11 cellular contexts compared by ENCODE assay signal in genomic region chr19:10975374-10976036, GRCh38. TPM values are rescaled to one million over a fixed set of nuclear protein-coding genes. Genes with fewer than 3 reads are reported as not detected.
A peak's percentile ranks its signal among the peaks of the same experiment; 100 is the strongest.
DNase-seq lines count a peak whose midpoint lies in the region; ATAC-seq and TF ChIP-seq lines count a peak whose summit lies in the region.
"Had no signal": no experiment of that assay in that cellular context is flagged by ENCODE, and none has a peak within 500 bp of the region (broad histone marks: within the 10 kb centered on the region; RNA-seq: fewer than 3 reads in every experiment).

No MANE protein-coding gene starts in this region.

- H3K9me3 ChIP-seq in adrenal gland (replicated peaks in 1 of 3) = no peaks in the 10 kb centered on the region
- no peaks in the 10 kb centered on the region for H3K9me3 ChIP-seq in psoas muscle

- intact Hi-C loops in adrenal gland (cut with DNase I) = no loop called here
- intact Hi-C loops in left ventricle myocardium superior (cut with micrococcal nuclease) = no loop called here
- intact Hi-C loops in psoas muscle (cut with DNase I) = loop anchor here in 1 of 2 donors (2.0 kb wide), 1 partner anchor 15 kb away; the partner anchor contains the start of gene SMARCA4

- TF ChIP-seq CTCF in BJ (IDR thresholded peaks at IDR 0.05; ENCODE audit: insufficient read depth, low read depth, low read length) = no peak
- TF ChIP-seq CTCF in adrenal gland (IDR thresholded peaks at IDR 0.05) = no peak
- no peak for TF ChIP-seq CTCF in psoas muscle (IDR thresholded peaks at IDR 0.05)

- ATAC-seq in left ventricle myocardium superior (peak; percentile 71), psoas muscle (peak in 3 of 4 donors; percentile 29 to 54 (median 50)), HG02798 (IDR thresholded peaks at IDR 0.05; ENCODE audit: poor library complexity, unreplicated experiment) (no peak), GM18867 (IDR thresholded peaks at IDR 0.05; ENCODE audit: unreplicated experiment) (no peak)

- POLR2A ChIA-PET in BJ (lab: Charles Lee) = interaction anchor here (0.5 to 1.1 kb wide), 2 partner anchors 9 to 17 kb away, joined by 4 to 10 read pairs; no protein-coding TSS in a partner anchor

- TF ChIP-seq POLR2A in adrenal gland (IDR thresholded peaks at IDR 0.05) = no peak

- H3K4me1 ChIP-seq in adrenal gland (replicated peaks in 1 of 2) (peaks cover 19 to 23% of the 10 kb centered on the region in 2 donors), psoas muscle (peaks cover 25% of the 10 kb centered on the region)

- H3K36me3 ChIP-seq in BJ (ENCODE audit: control insufficient read depth, insufficient read depth, low read length) (no peaks in the 10 kb centered on the region), adrenal gland (replicated peaks in 1 of 2) (no peaks in the 10 kb centered on the region), psoas muscle (ENCODE audit: insufficient read depth in 1 of 2, low read depth in 1 of 2) (no peaks in the 10 kb centered on the region)

- H3K27me3 ChIP-seq in BJ (ENCODE audit: control insufficient read depth, insufficient read depth, low read length) (no peaks in the 10 kb centered on the region), adrenal gland (no peaks in the 10 kb centered on the region), psoas muscle (ENCODE audit: insufficient read depth in 3 of 3, low read length in 2 of 3) (no peaks in the 10 kb centered on the region)

- H3K4me3 ChIP-seq in BJ (ENCODE audit: low read depth, low read length) = no peak overlapping the region
- H3K4me3 ChIP-seq in adrenal gland = no peak overlapping the region
- H3K4me3 ChIP-seq in psoas muscle = peak overlapping the region; percentile 13

- CTCF ChIA-PET in BJ (lab: Yijun Ruan, JAX) = interaction anchor here (1.2 to 2.2 kb wide), 4 partner anchors 10 to 39 kb away, joined by 3 to 8 read pairs (median 5); partner anchors contain the start of gene SMARCA4

- H3K27ac ChIP-seq in adrenal gland (peak overlapping the region in 3 of 5 donors; percentile 28 to 67 (median 30)), psoas muscle (peak overlapping the region; percentile 59)

- peak; percentile 20 for DNase-seq in BJ (ENCODE audit: low read depth)
- peak in 6 of 7 donors; percentile 33 to 78 (median 54) for DNase-seq in adrenal gland
- peak; percentile 71 for DNase-seq in left ventricle myocardium superior
- DNase-seq in psoas muscle = peak; percentile 60 to 82
- DNase-seq in DMS79 (lab: John Stamatoyannopoulos, UW) = no peak
- no peak for DNase-seq in NCI-H1694 treated with DMSO at 0.1 percent for 48 hours (lab: John Stamatoyannopoulos, UW)
- DNase-seq: activated CD4-positive, alpha-beta T cell treated with anti-CD3 and anti-CD28 coated beads for 4 hours; caudate nucleus; KBM-7 had no signal

- WGBS in adrenal gland, 4 donors = 57 to 71% (median 62%) methylated on average over 15 of the region's 15 CpGs
- 49 to 59% (median 56%) methylated on average over 15 of the region's 15 CpGs for WGBS in psoas muscle, 3 donors

RNA-seq across cellular contexts. Expression of gene SMARCA4, which starts 14.7 kb away (rescaled TPM):
- polyA plus RNA-seq in BJ (2011; rRNA removed) = 25.2 and 46.3 TPM in 2 replicates
- polyA minus RNA-seq in BJ (2011; rRNA and poly(A)+ RNA removed) = 90.3 and 113 TPM in 2 replicates
- 100 to 1,000 TPM in 1 of 8 donors, 10 to 100 TPM in 7; 53.5 to 114 (median 64.9) TPM for total RNA-seq in adrenal gland
- 100 to 1,000 TPM in 1 of 3 donors, 10 to 100 TPM in 2; 58.8 to 124 (median 80.0) TPM for polyA plus RNA-seq in adrenal gland
- total RNA-seq in left ventricle myocardium superior = 41.6 TPM
- total RNA-seq in psoas muscle = 10 to 100 TPM; 34.8 to 75.6 (median 50.5) TPM
- polyA plus RNA-seq in psoas muscle = 100 to 1,000 TPM in 1 of 3 donors, 10 to 100 TPM in 2; 36.7 to 124 (median 51.9) TPM

RNA-seq across cellular contexts. Expression of gene TIMM29, which starts 46.9 kb away (rescaled TPM):
- polyA plus RNA-seq in BJ (2011; rRNA removed) (6.7 and 9.1 TPM in 2 replicates), adrenal gland (10 to 100 TPM; 10.5 to 19.3 (median 11.6) TPM), psoas muscle (10 to 100 TPM; 17.1 to 29.0 (median 20.2) TPM)
- polyA minus RNA-seq in BJ (2011; rRNA and poly(A)+ RNA removed) = 4.6 and 5.5 TPM in 2 replicates
- total RNA-seq in adrenal gland (10 to 100 TPM; 18.5 to 39.7 (median 30.9) TPM), left ventricle myocardium superior (17.4 TPM), psoas muscle (10 to 100 TPM; 12.9 to 24.2 (median 17.0) TPM)

RNA-seq across cellular contexts. Expression of gene YIPF2, which starts 47.1 kb away (rescaled TPM):
- polyA plus RNA-seq in BJ (2011; rRNA removed) (79.3 and 138 TPM in 2 replicates), adrenal gland (10 to 100 TPM; 21.1 to 98.9 (median 40.4) TPM), psoas muscle (10 to 100 TPM; 13.7 to 18.5 (median 18.1) TPM)
- polyA minus RNA-seq in BJ (2011; rRNA and poly(A)+ RNA removed) = 73.8 and 112 TPM in 2 replicates
- total RNA-seq in adrenal gland (10 to 100 TPM; 54.5 to 99.1 (median 76.1) TPM), left ventricle myocardium superior (16.4 TPM), psoas muscle (10 to 100 TPM; 12.1 to 18.0 (median 16.7) TPM)

Comparison
In these comparisons a context has a peak if more than half of its experiments do, and no peak if none do; other contexts are left out.
1. DNase-seq: peak in BJ (single experiment), adrenal gland (6 of 7), left ventricle myocardium superior (single experiment) and psoas muscle (2 of 2); none in DMS79 (single experiment) and NCI-H1694 treated with DMSO at 0.1 percent for 48 hours (single experiment).
2. ATAC-seq: peak in left ventricle myocardium superior (single experiment) and psoas muscle (3 of 4); none in HG02798 (single experiment) and GM18867 (single experiment).